Comparison of ENCODE assay signal across 1 cellular context in genomic region chr15:80191897-80192595, GRCh38.
TF ChIP-seq lines count a peak whose summit lies in the region.

No MANE protein-coding gene starts in this region.

TF ChIP-seq in HepG2, 621 proteins besides CTCF, POLR2A, EP300 and RAD21 (continued from another document and continues in another):
- TF ChIP-seq, protein P1, sequence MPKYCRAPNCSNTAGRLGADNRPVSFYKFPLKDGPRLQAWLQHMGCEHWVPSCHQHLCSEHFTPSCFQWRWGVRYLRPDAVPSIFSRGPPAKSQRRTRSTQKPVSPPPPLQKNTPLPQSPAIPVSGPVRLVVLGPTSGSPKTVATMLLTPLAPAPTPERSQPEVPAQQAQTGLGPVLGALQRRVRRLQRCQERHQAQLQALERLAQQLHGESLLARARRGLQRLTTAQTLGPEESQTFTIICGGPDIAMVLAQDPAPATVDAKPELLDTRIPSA (CRISPR knock-in tag; IDR thresholded peaks at IDR 0.05; ENCODE audit: borderline replicate concordance) = no peak
- TF ChIP-seq, protein P2, sequence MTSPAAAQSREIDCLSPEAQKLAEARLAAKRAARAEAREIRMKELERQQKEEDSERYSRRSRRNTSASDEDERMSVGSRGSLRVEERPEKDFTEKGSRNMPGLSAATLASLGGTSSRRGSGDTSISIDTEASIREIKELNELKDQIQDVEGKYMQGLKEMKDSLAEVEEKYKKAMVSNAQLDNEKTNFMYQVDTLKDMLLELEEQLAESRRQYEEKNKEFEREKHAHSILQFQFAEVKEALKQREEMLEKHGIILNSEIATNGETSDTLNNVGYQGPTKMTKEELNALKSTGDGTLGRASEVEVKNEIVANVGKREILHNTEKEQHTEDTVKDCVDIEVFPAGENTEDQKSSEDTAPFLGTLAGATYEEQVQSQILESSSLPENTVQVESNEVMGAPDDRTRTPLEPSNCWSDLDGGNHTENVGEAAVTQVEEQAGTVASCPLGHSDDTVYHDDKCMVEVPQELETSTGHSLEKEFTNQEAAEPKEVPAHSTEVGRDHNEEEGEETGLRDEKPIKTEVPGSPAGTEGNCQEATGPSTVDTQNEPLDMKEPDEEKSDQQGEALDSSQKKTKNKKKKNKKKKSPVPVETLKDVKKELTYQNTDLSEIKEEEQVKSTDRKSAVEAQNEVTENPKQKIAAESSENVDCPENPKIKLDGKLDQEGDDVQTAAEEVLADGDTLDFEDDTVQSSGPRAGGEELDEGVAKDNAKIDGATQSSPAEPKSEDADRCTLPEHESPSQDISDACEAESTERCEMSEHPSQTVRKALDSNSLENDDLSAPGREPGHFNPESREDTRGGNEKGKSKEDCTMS (CRISPR knock-in tag; conservative IDR thresholded peaks at IDR 0.05) = no peak
- TF ChIP-seq ZNF788 (CRISPR knock-in tag; IDR thresholded peaks at IDR 0.05; ENCODE audit: borderline replicate concordance) = no peak
- no peak for TF ChIP-seq MAFF (IDR thresholded peaks at IDR 0.05; ENCODE audit: low read depth, low read length)
- TF ChIP-seq IRF2 (CRISPR knock-in tag; IDR thresholded peaks at IDR 0.05) = 0 out of 2 replicates have a peak, but pooled peaks have one; percentile 22
- no peak for TF ChIP-seq ZNF337 (CRISPR knock-in tag; IDR thresholded peaks at IDR 0.05; ENCODE audit: borderline replicate concordance, low read depth)
- no peak for TF ChIP-seq FOXO4 (CRISPR knock-in tag; conservative IDR thresholded peaks at IDR 0.05)
- peak; percentile 59; the same call in 1 of the 2 replicates for TF ChIP-seq ZMYM4 (CRISPR knock-in tag; IDR thresholded peaks at IDR 0.05)
- no peak for TF ChIP-seq ZNF816 (CRISPR knock-in tag; IDR thresholded peaks at IDR 0.05; ENCODE audit: borderline replicate concordance)
- no peak for TF ChIP-seq TRIM24 (CRISPR knock-in tag; IDR thresholded peaks at IDR 0.05)
- TF ChIP-seq ZNF251 (CRISPR knock-in tag; IDR thresholded peaks at IDR 0.05) = no peak
- no peak for TF ChIP-seq CREM (IDR thresholded peaks at IDR 0.05)
- no peak for TF ChIP-seq CREM (CRISPR knock-in tag; IDR thresholded peaks at IDR 0.05)
- no peak for TF ChIP-seq LBX2 (CRISPR knock-in tag; IDR thresholded peaks at IDR 0.05; ENCODE audit: borderline replicate concordance)
- TF ChIP-seq FOSL2 (CRISPR knock-in tag; IDR thresholded peaks at IDR 0.05) = no peak
- TF ChIP-seq PHF21A (CRISPR knock-in tag; IDR thresholded peaks at IDR 0.05) = no peak
- TF ChIP-seq PITX1 (CRISPR knock-in tag; IDR thresholded peaks at IDR 0.05) = no peak; the same call in 1 of the 2 replicates
- TF ChIP-seq ZNF234 (CRISPR knock-in tag; conservative IDR thresholded peaks at IDR 0.05) = no peak
- 0 out of 2 replicates have a peak, but pooled peaks have one; percentile 17 for TF ChIP-seq CEBPG (CRISPR knock-in tag; IDR thresholded peaks at IDR 0.05)
- no peak for TF ChIP-seq ZFAT (CRISPR knock-in tag; conservative IDR thresholded peaks at IDR 0.05)
- 0 out of 2 replicates have a peak, but pooled peaks have one; percentile 24 for TF ChIP-seq EHMT2 (IDR thresholded peaks at IDR 0.05; ENCODE audit: borderline replicate concordance, low read depth, low read length)
- no peak for TF ChIP-seq DNMT1 (CRISPR knock-in tag; IDR thresholded peaks at IDR 0.05)
- TF ChIP-seq RFXANK (CRISPR knock-in tag; IDR thresholded peaks at IDR 0.05) = no peak
- no peak for TF ChIP-seq FIP1L1 (IDR thresholded peaks at IDR 0.05; ENCODE audit: borderline replicate concordance, insufficient read depth, low read depth, low read length)
- no peak for TF ChIP-seq HIVEP1 (CRISPR knock-in tag; IDR thresholded peaks at IDR 0.05)
- no peak for TF ChIP-seq UBTF (CRISPR knock-in tag; IDR thresholded peaks at IDR 0.05)
- TF ChIP-seq PCBP1 (IDR thresholded peaks at IDR 0.05; ENCODE audit: borderline replicate concordance, low read depth, low read length) = no peak
- TF ChIP-seq, protein P3, sequence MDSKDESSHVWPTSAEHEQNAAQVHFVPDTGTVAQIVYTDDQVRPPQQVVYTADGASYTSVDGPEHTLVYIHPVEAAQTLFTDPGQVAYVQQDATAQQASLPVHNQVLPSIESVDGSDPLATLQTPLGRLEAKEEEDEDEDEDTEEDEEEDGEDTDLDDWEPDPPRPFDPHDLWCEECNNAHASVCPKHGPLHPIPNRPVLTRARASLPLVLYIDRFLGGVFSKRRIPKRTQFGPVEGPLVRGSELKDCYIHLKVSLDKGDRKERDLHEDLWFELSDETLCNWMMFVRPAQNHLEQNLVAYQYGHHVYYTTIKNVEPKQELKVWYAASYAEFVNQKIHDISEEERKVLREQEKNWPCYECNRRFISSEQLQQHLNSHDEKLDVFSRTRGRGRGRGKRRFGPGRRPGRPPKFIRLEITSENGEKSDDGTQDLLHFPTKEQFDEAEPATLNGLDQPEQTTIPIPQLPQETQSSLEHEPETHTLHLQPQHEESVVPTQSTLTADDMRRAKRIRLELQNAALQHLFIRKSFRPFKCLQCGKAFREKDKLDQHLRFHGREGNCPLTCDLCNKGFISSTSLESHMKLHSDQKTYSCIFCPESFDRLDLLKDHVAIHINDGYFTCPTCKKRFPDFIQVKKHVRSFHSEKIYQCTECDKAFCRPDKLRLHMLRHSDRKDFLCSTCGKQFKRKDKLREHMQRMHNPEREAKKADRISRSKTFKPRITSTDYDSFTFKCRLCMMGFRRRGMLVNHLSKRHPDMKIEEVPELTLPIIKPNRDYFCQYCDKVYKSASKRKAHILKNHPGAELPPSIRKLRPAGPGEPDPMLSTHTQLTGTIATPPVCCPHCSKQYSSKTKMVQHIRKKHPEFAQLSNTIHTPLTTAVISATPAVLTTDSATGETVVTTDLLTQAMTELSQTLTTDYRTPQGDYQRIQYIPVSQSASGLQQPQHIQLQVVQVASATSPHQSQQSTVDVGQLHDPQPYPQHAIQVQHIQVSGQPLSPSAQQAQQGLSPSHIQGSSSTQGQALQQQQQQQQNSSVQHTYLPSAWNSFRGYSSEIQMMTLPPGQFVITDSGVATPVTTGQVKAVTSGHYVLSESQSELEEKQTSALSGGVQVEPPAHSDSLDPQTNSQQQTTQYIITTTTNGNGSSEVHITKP (CRISPR knock-in tag; IDR thresholded peaks at IDR 0.05; ENCODE audit: low read depth) = no peak
- TF ChIP-seq, protein P4, sequence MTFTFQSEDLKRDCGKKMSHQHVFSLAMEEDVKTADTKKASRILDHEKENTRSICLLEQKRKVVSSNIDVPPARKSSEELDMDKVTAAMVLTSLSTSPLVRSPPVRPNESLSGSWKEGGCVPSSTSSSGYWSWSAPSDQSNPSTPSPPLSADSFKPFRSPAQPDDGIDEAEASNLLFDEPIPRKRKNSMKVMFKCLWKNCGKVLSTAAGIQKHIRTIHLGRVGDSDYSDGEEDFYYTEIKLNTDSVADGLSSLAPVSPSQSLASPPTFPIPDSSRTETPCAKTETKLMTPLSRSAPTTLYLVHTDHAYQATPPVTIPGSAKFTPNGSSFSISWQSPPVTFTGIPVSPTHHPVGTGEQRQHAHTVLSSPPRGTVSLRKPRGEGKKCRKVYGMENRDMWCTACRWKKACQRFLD (CRISPR knock-in tag; IDR thresholded peaks at IDR 0.05; ENCODE audit: borderline replicate concordance) = no peak
- TF ChIP-seq JDP2 (CRISPR knock-in tag; IDR thresholded peaks at IDR 0.05; ENCODE audit: borderline replicate concordance) = no peak
- TF ChIP-seq DR1 (CRISPR knock-in tag; IDR thresholded peaks at IDR 0.05) = no peak
- TF ChIP-seq ZBTB10 (CRISPR knock-in tag; IDR thresholded peaks at IDR 0.05; ENCODE audit: borderline replicate concordance) = no peak
- no peak for TF ChIP-seq ZKSCAN1 (IDR thresholded peaks at IDR 0.05; ENCODE audit: low read length)
- TF ChIP-seq ZEB1 (IDR thresholded peaks at IDR 0.05; ENCODE audit: insufficient replicate concordance, low read depth) = no peak
- TF ChIP-seq KIAA2018 (CRISPR knock-in tag; IDR thresholded peaks at IDR 0.05; ENCODE audit: borderline replicate concordance) = no peak
- peak; percentile 89 for TF ChIP-seq HNF4A (CRISPR knock-in tag; IDR thresholded peaks at IDR 0.05)
